In genomic region chr18:79425573-79425895, GRCh38 we compare ENCODE assay signal across 1 cellular context.
TF ChIP-seq lines count a peak whose summit lies in the region.

No MANE protein-coding gene starts in this region.

TF ChIP-seq in WTC11, 78 proteins besides CTCF, POLR2A, EP300 and RAD21 (continued from another document):
- TF ChIP-seq AFF4 (CRISPR knock-in tag; IDR thresholded peaks at IDR 0.05; ENCODE audit: borderline replicate concordance) (no peak), CREB1 (CRISPR knock-in tag; IDR thresholded peaks at IDR 0.05) (no peak), CREM (CRISPR knock-in tag; IDR thresholded peaks at IDR 0.05) (no peak), SMAD4 (CRISPR knock-in tag; IDR thresholded peaks at IDR 0.05) (no peak), ZNF219 (CRISPR knock-in tag; IDR thresholded peaks at IDR 0.05; ENCODE audit: borderline replicate concordance) (no peak), ZNF281 (CRISPR knock-in tag; IDR thresholded peaks at IDR 0.05) (no peak), KAT7 (CRISPR knock-in tag; IDR thresholded peaks at IDR 0.05; ENCODE audit: borderline replicate concordance) (no peak), USF2 (CRISPR knock-in tag; IDR thresholded peaks at IDR 0.05) (no peak)
